13 cellular contexts compared by ENCODE assay signal in genomic region chr4:6324999-6325790, GRCh38. TPM values are rescaled to one million over a fixed set of nuclear protein-coding genes. Genes with fewer than 3 reads are reported as not detected.
DNase-seq lines count a peak whose midpoint lies in the region; ATAC-seq, FAIRE-seq and TF ChIP-seq lines count a peak whose summit lies in the region.
"Had no signal": no experiment of that assay in that cellular context is flagged by ENCODE, and none has a peak within 500 bp of the region (broad histone marks: within the 10 kb centered on the region; RNA-seq: fewer than 3 reads in every experiment).

No MANE protein-coding gene starts in this region.

- H3K27ac ChIP-seq in left ventricle myocardium inferior (replicated peaks) (peak overlapping the region; percentile 87), gastrocnemius medialis (peak overlapping the region; percentile 34 to 63 (median 61))
- H3K27ac ChIP-seq: VCaP had no signal

- H3K4me3 ChIP-seq in left ventricle myocardium inferior (peak overlapping the region; percentile 21), gastrocnemius medialis (peak overlapping the region in 1 of 4 donors; percentile 15)

- no peak for FAIRE-seq in H54 (lab: Jason Lieb, UNC)

- intact Hi-C loops in left ventricle myocardium inferior (cut with micrococcal nuclease) = loop anchor here (5.0 kb wide), 1 partner anchor 73 kb away; no protein-coding TSS in a partner anchor
- intact Hi-C loops in gastrocnemius medialis (cut with DNase I; ENCODE audit: low total_unique reads) = loop anchor here (10.0 kb wide), 1 partner anchor 330 kb away; no protein-coding TSS in a partner anchor

- TF ChIP-seq POLR2A in H54 (IDR thresholded peaks at IDR 0.05; ENCODE audit: low read depth, low read length) (no peak), gastrocnemius medialis (IDR thresholded peaks at IDR 0.05) (no peak)

- H3K9me3 ChIP-seq in left ventricle myocardium inferior (replicated peaks) (peaks cover 3% of the 10 kb centered on the region), gastrocnemius medialis (no peaks in the 10 kb centered on the region)

- DNase-seq in H54 (ENCODE audit: insufficient read length, low spot score) (peak; percentile 85), SW480 (ENCODE audit: low spot score) (peak; percentile 97), left ventricle myocardium inferior (peak; percentile 34), gastrocnemius medialis (no peak), NCI-H146 (lab: John Stamatoyannopoulos, UW) (no peak), activated gamma-delta T cell (lab: John Stamatoyannopoulos, UW) (no peak)
- DNase-seq: DND-41; naive thymus-derived CD4-positive, alpha-beta T cell; NCI-H526 treated with DMSO at 0.1 percent for 48 hours had no signal

- no peaks in the 10 kb centered on the region for H3K36me3 ChIP-seq in left ventricle myocardium inferior
- H3K36me3 ChIP-seq in gastrocnemius medialis = no peaks in the 10 kb centered on the region

- ATAC-seq in gastrocnemius medialis (peak; percentile 27 to 35), GM21526 (IDR thresholded peaks at IDR 0.05; ENCODE audit: low FRiP score, unreplicated experiment) (no peak), HG03432 (IDR thresholded peaks at IDR 0.05; ENCODE audit: unreplicated experiment) (no peak)
- ATAC-seq: activated naive CD4-positive, alpha-beta T cell treated with anti-CD3 and anti-CD28 coated beads, Interleukin-2, amount 50 U/mL, for 72 hours; naive thymus-derived CD4-positive, alpha-beta T cell had no signal

- TF ChIP-seq CTCF in left ventricle myocardium inferior (IDR thresholded peaks at IDR 0.05; ENCODE audit: borderline replicate concordance) = no peak
- no peak for TF ChIP-seq CTCF in gastrocnemius medialis (IDR thresholded peaks at IDR 0.05 in 4 of 5, conservative IDR thresholded peaks at IDR 0.05 in 1 of 5)

- H3K4me1 ChIP-seq in left ventricle myocardium inferior (peaks cover 18% of the 10 kb centered on the region), gastrocnemius medialis (no peaks in the 10 kb centered on the region)

- H3K27me3 ChIP-seq in left ventricle myocardium inferior (ENCODE audit: low read depth) = peaks cover 24% of the 10 kb centered on the region
- peaks cover under 1 to 6% (median 4%) of the 10 kb centered on the region in 3 donors for H3K27me3 ChIP-seq in gastrocnemius medialis

- in situ Hi-C loops in gastrocnemius medialis (cut with MboI; ENCODE audit: low sequenced_read_pairs in 4 of 4) = loop anchor here (5.0 kb wide), 1 partner anchor 73 kb away; no protein-coding TSS in a partner anchor

RNA-seq across cellular contexts. Expression of gene WFS1, which starts 55.5 kb away (rescaled TPM):
- total RNA-seq in left ventricle myocardium inferior (104 TPM), gastrocnemius medialis (10 to 100 TPM; 13.6 to 23.7 (median 15.6) TPM)

Comparison
In these comparisons a context has a peak if more than half of its experiments do, and no peak if none do; other contexts are left out.
1. DNase-seq: peak in H54 (single experiment), SW480 (single experiment) and left ventricle myocardium inferior (single experiment); none in gastrocnemius medialis (0 of 2), NCI-H146 (single experiment) and activated gamma-delta T cell (single experiment).
2. ATAC-seq: peak in gastrocnemius medialis (2 of 2); none in GM21526 (single experiment) and HG03432 (single experiment).